9 cellular contexts compared by ENCODE assay signal in genomic region chr20:62416651-62417637, GRCh38. TPM values are rescaled to one million over a fixed set of nuclear protein-coding genes. Genes with fewer than 3 reads are reported as not detected.
"Had no signal": no experiment of that assay in that cellular context is flagged by ENCODE, and none has a peak within 500 bp of the region (broad histone marks: within the 10 kb centered on the region; RNA-seq: fewer than 3 reads in every experiment).

No MANE protein-coding gene starts in this region.

- H3K4me3 ChIP-seq: GM23248 had no signal

- ATAC-seq: HepG2 had no signal

- H3K27ac ChIP-seq: GM23248 had no signal

- DNase-seq: GM23248, GOT3, H9, HCEC 1CT, HFFc6, KG1 had no signal

- H2AFZ ChIP-seq: GM23248 had no signal

- H3K9ac ChIP-seq: GM23248 had no signal

RNA-seq across cellular contexts. Expression of gene RBBP8NL, which starts 10.4 kb away (rescaled TPM):
- total RNA-seq: GM23248, H4, HFFc6 had no signal
- polyA plus RNA-seq: GM23248, IgD-negative memory B cell had no signal

RNA-seq across cellular contexts. Expression of gene GATA5, which starts 58.9 kb away (rescaled TPM):
- total RNA-seq: GM23248, HFFc6 had no signal
- polyA plus RNA-seq: GM23248, IgD-negative memory B cell had no signal
